Comparison of ENCODE assay signal across 8 cellular contexts in genomic region chr22:18109410-18110193, GRCh38. TPM values are rescaled to one million over a fixed set of nuclear protein-coding genes. Genes with fewer than 3 reads are reported as not detected.
DNase-seq lines count a peak whose midpoint lies in the region; ATAC-seq and TF ChIP-seq lines count a peak whose summit lies in the region.

No MANE protein-coding gene starts in this region.

- H3K36me3 Mint-ChIP-seq in osteocyte (ENCODE audit: unreplicated experiment): peaks cover 7% of the 10 kb centered on the region

- intact Hi-C loops in dorsolateral prefrontal cortex (cut with DNase I): no loop called here

- ATAC-seq in DND-41 (ENCODE audit: insufficient read depth, low read depth): peak; percentile 30; the same call in 2 of the 3 replicates
- no peak for ATAC-seq in GM18873 (IDR thresholded peaks at IDR 0.05; ENCODE audit: low FRiP score, unreplicated experiment)

- peaks cover 3% of the 10 kb centered on the region for H3K9me3 Mint-ChIP-seq in osteocyte (ENCODE audit: unreplicated experiment)

- DNase-seq in DND-41 (no peak), dorsolateral prefrontal cortex (no peak), osteocyte (ENCODE audit: extremely low spot score, unreplicated experiment) (no peak), islet precursor cell (no peak), GM13977 (ENCODE audit: low spot score) (no peak)
- DNase-seq in activated CD8-positive, alpha-beta memory T cell treated with anti-CD3 and anti-CD28 coated beads for 24 hours: no peak

- H3K27me3 Mint-ChIP-seq in osteocyte (ENCODE audit: unreplicated experiment): peaks cover 4% of the 10 kb centered on the region

- H3K27me3 ChIP-seq in DND-41 (ENCODE audit: insufficient read depth, low read length, poor library complexity) (peaks cover 13% of the 10 kb centered on the region), Loucy (ENCODE audit: insufficient read depth, low read length, poor library complexity, severe bottlenecking) (no peaks in the 10 kb centered on the region), dorsolateral prefrontal cortex (peaks cover 0 to 24% (median 0%) of the 10 kb centered on the region in 45 donors)

- peaks cover 13% of the 10 kb centered on the region for H3K4me1 ChIP-seq in DND-41 (ENCODE audit: insufficient read depth, low read length)
- peaks cover 44% of the 10 kb centered on the region for H3K4me1 ChIP-seq in Loucy (ENCODE audit: insufficient read depth, low read length, poor library complexity, severe bottlenecking)

- H3K36me3 ChIP-seq in DND-41 (ENCODE audit: insufficient read depth, low read length) (no peaks in the 10 kb centered on the region), Loucy (ENCODE audit: insufficient read depth, low read length) (no peaks in the 10 kb centered on the region)

- H3K4me3 ChIP-seq in DND-41 (ENCODE audit: low read depth in 1 of 2, low read length in 2 of 2): peak overlapping the region in 1 of 2 experiments; percentile 42; a peak in 1 of 4 replicates
- peak overlapping the region; percentile 79 for H3K4me3 ChIP-seq in Loucy (ENCODE audit: low read length, poor library complexity, severe bottlenecking)
- peak overlapping the region in 48 of 59 donors; percentile 37 to 74 (median 62) for H3K4me3 ChIP-seq in dorsolateral prefrontal cortex

- TF ChIP-seq CTCF in DND-41 (IDR thresholded peaks at IDR 0.05; ENCODE audit: borderline replicate concordance, extremely low read depth, low read length, poor library complexity, severe bottlenecking) (no peak), Loucy (conservative IDR thresholded peaks at IDR 0.05; ENCODE audit: low read length) (no peak), dorsolateral prefrontal cortex (IDR thresholded peaks at IDR 0.05 in 54 of 56, conservative IDR thresholded peaks at IDR 0.05 in 2 of 56; ENCODE audit: low read depth in 1 of 56, partially characterized antibody in 56 of 56) (no peak), osteocyte (IDR thresholded peaks at IDR 0.05) (no peak), GM13977 (IDR thresholded peaks at IDR 0.05; ENCODE audit: extremely low read depth, insufficient read depth, missing control alignments) (no peak)

- no peak overlapping the region for H3K27ac Mint-ChIP-seq in osteocyte (ENCODE audit: unreplicated experiment)

- in situ Hi-C loops in GM13977 (cut with MboI; ENCODE audit: low pct_unique_long_range_greater_than_20kb, low sequenced_read_pairs, unreplicated experiment): no loop called here

- no peak overlapping the region for H2AFZ ChIP-seq in DND-41 (ENCODE audit: low read depth, low read length)
- H2AFZ ChIP-seq in Loucy (ENCODE audit: low read length): peak overlapping the region; percentile 83; the same call in 1 of the 2 replicates

- H3K9me2 ChIP-seq in Loucy (replicated peaks; ENCODE audit: low read depth, low read length): no peaks in the 10 kb centered on the region

- peaks cover 9% of the 10 kb centered on the region for H3F3A ChIP-seq in Loucy (ENCODE audit: low read depth)

- peak overlapping the region; percentile 71 for H3K4me3 Mint-ChIP-seq in osteocyte (ENCODE audit: unreplicated experiment)

- H4K20me1 ChIP-seq in DND-41 (ENCODE audit: insufficient read depth, low read length) (0 out of 2 replicates have a peak, but pooled peaks cover 7% of the 10 kb centered on the region), Loucy (ENCODE audit: insufficient read depth, low read length, poor library complexity, severe bottlenecking) (no peaks in the 10 kb centered on the region)

- no peaks in the 10 kb centered on the region for H3K79me2 ChIP-seq in DND-41 (ENCODE audit: insufficient read depth, low read length)
- H3K79me2 ChIP-seq in Loucy (ENCODE audit: insufficient read depth, low read length): peaks cover 26% of the 10 kb centered on the region

- H3K4me1 Mint-ChIP-seq in osteocyte (ENCODE audit: unreplicated experiment): peaks cover 14% of the 10 kb centered on the region

- H3K9ac ChIP-seq in DND-41 (ENCODE audit: low read depth, low read length) (peak overlapping the region; percentile 13; the same call in 1 of the 2 replicates), Loucy (ENCODE audit: low read depth, low read length, poor library complexity, severe bottlenecking) (peak overlapping the region; percentile 83)

- H3K27ac ChIP-seq in DND-41 (ENCODE audit: low read length) (no peak overlapping the region), dorsolateral prefrontal cortex (peak overlapping the region in 44 of 59 donors; percentile 8 to 93 (median 79))

- peak overlapping the region; percentile 58 for H3K4me2 ChIP-seq in DND-41 (ENCODE audit: insufficient read depth, low read length)
- peak overlapping the region; percentile 87 for H3K4me2 ChIP-seq in Loucy (ENCODE audit: low read depth, low read length, poor library complexity, severe bottlenecking)

- H3K9me3 ChIP-seq in DND-41 (ENCODE audit: insufficient read depth, low read length, severe bottlenecking) (peaks cover 3% of the 10 kb centered on the region), Loucy (ENCODE audit: insufficient read depth, low read depth, low read length) (no peaks in the 10 kb centered on the region)

RNA-seq across cellular contexts. Expression of gene TUBA8, which starts 1.0 kb away (rescaled TPM):
- total RNA-seq in dorsolateral prefrontal cortex (10 to 100 TPM; 11.7 to 80.9 (median 48.1) TPM), osteocyte (1.8 TPM in 2 replicates)

RNA-seq across cellular contexts. Expression of gene PEX26, which starts 31.8 kb away (rescaled TPM):
- total RNA-seq in dorsolateral prefrontal cortex: 10 to 100 TPM; 40.8 to 77.7 (median 61.3) TPM
- 43.3 and 43.5 TPM in 2 replicates for total RNA-seq in osteocyte

RNA-seq across cellular contexts. Expression of gene USP18, which starts 40.4 kb away (rescaled TPM):
- total RNA-seq in dorsolateral prefrontal cortex (10 to 100 TPM in 3 of 120 experiments, 1 to 10 TPM in 117; 1.2 to 14.3 (median 2.7) TPM), osteocyte (3.0 TPM in 2 replicates)
